Comparison of ENCODE assay signal across 18 cellular contexts in the genomic region with DNA sequence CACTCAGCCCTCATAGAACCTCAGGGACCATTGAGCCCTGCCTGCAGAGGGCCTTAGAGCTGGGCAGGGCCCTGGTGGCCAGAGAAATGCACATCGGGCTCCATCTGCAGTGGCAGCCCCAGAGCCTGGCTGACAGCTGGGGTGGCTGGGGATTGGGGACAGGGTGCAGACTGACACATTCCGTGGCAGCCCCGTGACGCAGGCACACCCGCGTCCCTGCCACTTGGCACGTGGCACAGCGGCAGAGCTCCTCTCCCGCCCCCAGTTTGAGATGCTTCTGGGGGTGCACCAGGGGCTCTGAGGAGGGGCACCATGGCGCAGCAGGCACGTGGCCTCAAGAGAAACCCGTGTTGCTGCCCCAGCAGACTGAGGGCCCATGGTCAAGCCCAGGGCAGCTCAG. TPM values are rescaled to one million over a fixed set of nuclear protein-coding genes. Genes with fewer than 3 reads are reported as not detected.
"Had no signal": no experiment of that assay in that cellular context is flagged by ENCODE, and none has a peak within 500 bp of the region (broad histone marks: within the 10 kb centered on the region; RNA-seq: fewer than 3 reads in every experiment).

No MANE protein-coding gene starts in this region.

- FAIRE-seq: kidney had no signal

- H3K27ac ChIP-seq: esophagus squamous epithelium, gastroesophageal sphincter, hepatocyte, right atrium auricular region had no signal

- H3K79me2 ChIP-seq: hepatocyte had no signal

- ATAC-seq: gastroesophageal sphincter, left colon, left ventricle myocardium superior had no signal

- DNase-seq: cortex of kidney; effector memory CD4-positive, alpha-beta T cell; esophagus squamous epithelium; foreskin fibroblast; kidney; left colon; left ventricle myocardium superior; mesenchymal stem cell; midbrain; stimulated activated CD4-positive, alpha-beta T cell treated with anti-CD3 and anti-CD28 coated beads, Interleukin-2, amount 100 ng/mL, for 48 hours; stimulated activated naive CD4-positive, alpha-beta T cell treated with Interleukin-2 at 50 U/mL for 16 hours; trophoblast cell had no signal

- H3K4me2 ChIP-seq: hepatocyte, smooth muscle cell had no signal

- H3K9me3 ChIP-seq: esophagus squamous epithelium, gastroesophageal sphincter, right atrium auricular region had no signal

- H3K36me3 ChIP-seq: esophagus squamous epithelium, gastroesophageal sphincter, right atrium auricular region had no signal

- H2AFZ ChIP-seq: hepatocyte had no signal

- H3K4me3 ChIP-seq: esophagus squamous epithelium, gastroesophageal sphincter, hepatocyte, lung, right atrium auricular region, smooth muscle cell had no signal

RNA-seq across cellular contexts. Expression of gene FBXL16, which starts 2.2 kb away (rescaled TPM):
- total RNA-seq: osteoblast had no signal
